13 cellular contexts compared by ENCODE assay signal in genomic region chr16:17459903-17460521, GRCh38. TPM values are rescaled to one million over a fixed set of nuclear protein-coding genes. Genes with fewer than 3 reads are reported as not detected.
A peak's percentile ranks its signal among the peaks of the same experiment; 100 is the strongest.
DNase-seq lines count a peak whose midpoint lies in the region; ATAC-seq, FAIRE-seq and TF ChIP-seq lines count a peak whose summit lies in the region.
"Had no signal": no experiment of that assay in that cellular context is flagged by ENCODE, and none has a peak within 500 bp of the region (broad histone marks: within the 10 kb centered on the region; RNA-seq: fewer than 3 reads in every experiment).

No MANE protein-coding gene starts in this region.

- no peak for TF ChIP-seq RAD21 in GM12878 (IDR thresholded peaks at IDR 0.05; ENCODE audit: insufficient read depth, low read depth, low read length)

- ATAC-seq in left ventricle myocardium superior (peak; percentile 19), HG03432 (IDR thresholded peaks at IDR 0.05; ENCODE audit: unreplicated experiment) (peak; percentile 74), GM12878 (peak; percentile 72), HG02973 (IDR thresholded peaks at IDR 0.05; ENCODE audit: unreplicated experiment) (no peak)
- ATAC-seq: activated T-cell treated with anti-CD3 and anti-CD28 coated beads, Interleukin-2, amount 50 U/mL, for 4 hours; natural killer cell treated with Interleukin-12 subunit alpha and Interleukin-12 subunit beta and Interleukin-15 and Interleukin-18, amount 100 ng/mL, for 72 hours had no signal

- BruUV-seq in GM12878 (replicated peaks; lab: Mats Ljungman, UMichigan): no TSS peak

- CTCF ChIA-PET in GM12878 (lab: Yijun Ruan, JAX): interaction anchor here (0.9 to 10.5 kb wide), 3 partner anchors 29 to 157 kb away, joined by 3 to 85 read pairs (median 14); no protein-coding TSS in a partner anchor

- peaks cover 0 to 21% of the 10 kb centered on the region in 2 donors for H3K4me1 ChIP-seq in right atrium auricular region
- peaks cover 40% of the 10 kb centered on the region for H3K4me1 ChIP-seq in GM12878 (ENCODE audit: control insufficient read depth, insufficient read depth, low read length)

- FAIRE-seq in GM12878 (lab: Jason Lieb, UNC): no peak

- in situ Hi-C loops in GM12878 (cut with MboI): no loop called here

- peak overlapping the region; percentile 19; the same call in 1 of the 2 replicates for H3K9ac ChIP-seq in GM12878 (ENCODE audit: control insufficient read depth, insufficient read depth, low read length)

- H4K20me1 ChIP-seq in GM12878 (ENCODE audit: control insufficient read depth, insufficient read depth): no peaks in the 10 kb centered on the region

- RAD21 ChIA-PET in GM12878 (lab: Charles Lee; ENCODE audit: unreplicated experiment): interaction anchor here (0.7 to 11.3 kb wide), 6 partner anchors 8 to 113 kb away, joined by 3 to 111 read pairs (median 5); no protein-coding TSS in a partner anchor

- TF ChIP-seq EP300 in GM12878 (IDR thresholded peaks at IDR 0.05; ENCODE audit: borderline replicate concordance in 1 of 2, control insufficient read depth in 1 of 2, low read depth in 2 of 2, low read length in 2 of 2): no peak

- H3K4me2 ChIP-seq in GM12878 (ENCODE audit: control insufficient read depth, insufficient read depth): peak overlapping the region; percentile 96

- SMC1A ChIA-PET in GM12878 (lab: Charles Lee; ENCODE audit: uncharacterized antibody, unreplicated experiment): interaction anchor here (1.0 to 5.4 kb wide), 9 partner anchors 8 to 115 kb away, joined by 3 to 27 read pairs (median 5); no protein-coding TSS in a partner anchor

- no peak for TF ChIP-seq POLR2A in GM12878 (IDR thresholded peaks at IDR 0.05; ENCODE audit: low read depth, low read length)

- no peaks in the 10 kb centered on the region for H3K9me3 ChIP-seq in right atrium auricular region
- no peaks in the 10 kb centered on the region; the same call in 2 of the 3 replicates for H3K9me3 ChIP-seq in GM12878 (replicated peaks; ENCODE audit: control insufficient read depth, insufficient read depth, low read length)

- TF ChIP-seq CTCF in right atrium auricular region (IDR thresholded peaks at IDR 0.05) (no peak), GM12878 (IDR thresholded peaks at IDR 0.05 in 2 of 3, conservative IDR thresholded peaks at IDR 0.05 in 1 of 3; ENCODE audit: control insufficient read depth in 2 of 3, extremely low read depth in 1 of 3, insufficient read depth in 1 of 3, low read depth in 3 of 3, low read length in 3 of 3) (no peak)

- peak overlapping the region; percentile 71 for H2AFZ ChIP-seq in GM12878 (ENCODE audit: control insufficient read depth, low read depth, low read length)

- POLR2A ChIA-PET in GM12878 (lab: Charles Lee): interaction anchor here (1.0 to 4.7 kb wide), 3 partner anchors 20 to 1817 kb away, joined by 3 to 25 read pairs (median 4); partner anchors contain the start of gene MARF1

- no peaks in the 10 kb centered on the region for H3K36me3 ChIP-seq in right atrium auricular region
- no peaks in the 10 kb centered on the region; a peak in 1 of 4 replicates for H3K36me3 ChIP-seq in GM12878 (ENCODE audit: control insufficient read depth in 2 of 2, insufficient read depth in 2 of 2, low read length in 1 of 2)
- H3K36me3 ChIP-seq: cardiac muscle cell had no signal

- H3K27ac ChIP-seq in right atrium auricular region (peak overlapping the region in 1 of 2 donors; percentile 53), GM12878 (ENCODE audit: control insufficient read depth, insufficient read depth) (no peak overlapping the region)
- H3K27ac ChIP-seq: cardiac muscle cell had no signal

- no peaks in the 10 kb centered on the region; the same call in none of the 2 replicates for H3K79me2 ChIP-seq in GM12878 (ENCODE audit: control insufficient read depth, insufficient read depth, low read length)

- H3K4me3 ChIP-seq in right atrium auricular region (no peak overlapping the region), GM12878 (no peak overlapping the region; the same call in 1 of the 2 replicates)
- H3K4me3 ChIP-seq: cardiac muscle cell had no signal

- H3K27me3 ChIP-seq in right atrium auricular region (no peaks in the 10 kb centered on the region), GM12878 (replicated peaks in 1 of 2; ENCODE audit: control insufficient read depth in 2 of 2, insufficient read depth in 2 of 2, low read length in 1 of 2) (no peaks in the 10 kb centered on the region)
- H3K27me3 ChIP-seq: cardiac muscle cell had no signal

- WGBS in GM12878 (ENCODE audit: insufficient coverage, insufficient replicate concordance, low lambda C conversion rate, missing lambda C conversion rate): 31% methylated on average over 12 of the region's 12 CpGs

- intact Hi-C loops in left ventricle myocardium superior (cut with micrococcal nuclease) (no loop called here), GM12878 (cut with micrococcal nuclease; ENCODE audit: unreplicated experiment) (loop anchor here (10.0 kb wide), 1 partner anchor 385 kb away; no protein-coding TSS in a partner anchor)

- no peak for DNase-seq in left ventricle myocardium superior
- no peak for DNase-seq in right atrium auricular region (ENCODE audit: low spot score)
- DNase-seq in GM12878 (ENCODE audit: low read depth, low spot score): no peak
- DNase-seq in GDM1 (lab: John Stamatoyannopoulos, UW): no peak
- no peak for DNase-seq in GM03348 (ENCODE audit: low spot score)
- no peak for DNase-seq in NCI-H446 (lab: John Stamatoyannopoulos, UW)
- DNase-seq: activated T-cell treated with anti-CD3 and anti-CD28 coated beads, Interleukin-2, amount 50 U/mL, for 4 hours; DMS79 treated with DMSO at 0.1 percent for 48 hours; immature natural killer cell had no signal

TF ChIP-seq in GM12878, 131 proteins besides CTCF, POLR2A, EP300 and RAD21 (continues in another document):
- TF ChIP-seq FOS (IDR thresholded peaks at IDR 0.05; ENCODE audit: borderline replicate concordance, extremely low read depth, insufficient read length) (no peak), IKZF1 (conservative IDR thresholded peaks at IDR 0.05) (peak; percentile 51), IKZF2 (IDR thresholded peaks at IDR 0.05) (peak in 1 of 2 experiments; percentile 24; a peak in 1 of 4 replicates), PKNOX1 (IDR thresholded peaks at IDR 0.05) (peak; percentile 91), SKIL (IDR thresholded peaks at IDR 0.05; ENCODE audit: low read depth, poor library complexity, severe bottlenecking) (no peak), FOXM1 (IDR thresholded peaks at IDR 0.05; ENCODE audit: low read depth, low read length) (peak; percentile 15; the same call in 1 of the 2 replicates), MEF2B (IDR thresholded peaks at IDR 0.05; ENCODE audit: partially characterized antibody, poor library complexity, severe bottlenecking) (peak; percentile 55), MTA2 (IDR thresholded peaks at IDR 0.05; ENCODE audit: low read depth) (0 out of 2 replicates have a peak, but pooled peaks have one; percentile 10), RFX5 (IDR thresholded peaks at IDR 0.05; ENCODE audit: low read depth, low read length) (no peak), JUND (IDR thresholded peaks at IDR 0.05; ENCODE audit: low read depth, low read length) (no peak), EED (IDR thresholded peaks at IDR 0.05; ENCODE audit: low read depth) (peak; percentile 63; the same call in 1 of the 2 replicates), NFIC (IDR thresholded peaks at IDR 0.05; ENCODE audit: low read depth, low read length) (peak; percentile 49; the same call in 1 of the 2 replicates)

RNA-seq across cellular contexts. Expression of gene XYLT1, which starts 10.7 kb away (rescaled TPM):
- total RNA-seq in left ventricle myocardium superior: 1.6 TPM
- total RNA-seq in right atrium auricular region: 10 to 100 TPM; 14.4 to 31.3 TPM
- total RNA-seq in GM12878 (2013; cell fraction: nucleolus; rRNA removed): 112 and 126 TPM in 2 replicates
- 5.6 and 7.1 TPM in 2 replicates for total RNA-seq in GM12878 (2014; rRNA removed)
- total RNA-seq in GM12878 (2014; rRNA removed; fragmentation: Illumina TruSeq; extraction: Trizol): 7.7 and 7.8 TPM in 2 replicates
- 13.2 and 14.8 TPM in 2 replicates for total RNA-seq in GM12878 (2021)
- 3.0 TPM for polyA plus RNA-seq in GM12878 (2011; ENCODE audit: low read depth)
- polyA plus RNA-seq in GM12878 (2011; rRNA removed): 5.4 and 6.8 TPM in 2 replicates
- polyA plus RNA-seq in GM12878 (2011; cell fraction: cytosol; rRNA removed): 7.2 and 8.6 TPM in 2 replicates
- polyA plus RNA-seq in GM12878 (2011; cell fraction: nucleus; rRNA removed): 12.2 and 13.9 TPM in 2 replicates
- 2.4 and 4.1 TPM in 2 replicates for polyA plus RNA-seq in GM12878 (2012)
- 5.8 and 6.9 TPM in 2 replicates for polyA plus RNA-seq in GM12878 (2014; fragmentation: Illumina TruSeq; extraction: Trizol)
- polyA plus RNA-seq in GM12878 (2014; fragmentation: Nextera tagmentation; extraction: Ambion mirVana): 1 to 10 TPM in 1 of 2 experiments, under 1 TPM in 1; 0.88 to 1.1 TPM
- 4.9 and 5.0 TPM in 2 replicates for polyA plus RNA-seq in GM12878 (2014; rRNA removed)
- 1 to 10 TPM; 2.9 to 3.2 TPM for polyA plus RNA-seq in GM12878 (2016; fragmentation: Nextera tagmentation; extraction: Ambion mirVana)
- 32.4 and 49.0 TPM in 2 replicates for polyA minus RNA-seq in GM12878 (2011; rRNA and poly(A)+ RNA removed)
- polyA minus RNA-seq in GM12878 (2011; cell fraction: cytosol; rRNA and poly(A)+ RNA removed): 8.1 and 8.3 TPM in 2 replicates
- polyA minus RNA-seq in GM12878 (2011; cell fraction: nucleus; rRNA and poly(A)+ RNA removed): 29.5 and 43.6 TPM in 2 replicates
